8 cellular contexts compared by ENCODE assay signal in the genomic region with DNA sequence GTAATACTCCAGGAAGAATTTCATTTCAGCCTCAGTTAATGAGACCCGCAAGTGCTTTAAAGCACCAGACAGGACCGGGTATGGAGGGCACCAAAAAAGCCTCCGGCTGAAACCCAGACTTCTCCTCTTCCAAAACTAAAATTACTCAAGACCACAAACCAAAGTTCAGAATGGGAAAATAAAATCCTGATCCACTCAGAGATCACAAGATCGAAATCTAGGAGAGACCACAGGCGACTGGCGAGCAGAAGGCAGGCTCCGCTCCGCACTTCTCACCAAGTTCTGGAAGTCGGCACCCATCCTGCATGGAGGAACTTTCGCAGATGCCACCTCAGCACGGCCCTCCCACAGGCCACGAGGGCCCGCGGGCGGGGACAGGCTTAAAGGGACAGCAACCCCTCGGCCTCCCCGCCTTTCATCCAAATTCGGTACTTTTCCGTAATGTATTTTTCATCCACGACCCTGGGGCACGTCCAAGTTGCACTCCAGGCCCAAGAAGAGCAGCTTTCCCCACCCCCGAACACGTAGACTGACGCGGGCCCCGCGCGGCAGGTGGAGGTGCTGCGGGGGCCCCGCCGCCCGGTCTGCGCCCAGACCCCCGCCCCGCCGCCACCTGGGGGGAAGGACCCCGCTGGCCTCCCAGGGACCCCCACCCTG. TPM values are rescaled to one million over a fixed set of nuclear protein-coding genes. Genes with fewer than 3 reads are reported as not detected.
DNase-seq lines count a peak whose midpoint lies in the region; TF ChIP-seq lines count a peak whose summit lies in the region.

No MANE protein-coding gene starts in this region.

- H3K4me3 Mint-ChIP-seq in endothelial cell (ENCODE audit: unreplicated experiment) = peak overlapping the region; percentile 96

- no peaks in the 10 kb centered on the region for H3K9me3 Mint-ChIP-seq in endothelial cell (ENCODE audit: unreplicated experiment)

- TF ChIP-seq CTCF in endothelial cell (IDR thresholded peaks at IDR 0.05; ENCODE audit: unreplicated experiment) = no peak

- peaks cover 21% of the 10 kb centered on the region for H3K36me3 Mint-ChIP-seq in endothelial cell (ENCODE audit: low read depth, unreplicated experiment)

- H3K27ac Mint-ChIP-seq in endothelial cell (ENCODE audit: unreplicated experiment) = peak overlapping the region; percentile 68

- DNase-seq in GDM1 (lab: John Stamatoyannopoulos, UW) (peak; percentile 37), HCEC 1CT (peak; percentile 75), NOMO-1 (lab: John Stamatoyannopoulos, UW; ENCODE audit: unreplicated experiment in 2 of 2) (peak; percentile 68 to 72), endothelial cell (ENCODE audit: low spot score) (peak; percentile 53), mesenteric fat pad (ENCODE audit: low spot score) (peak; percentile 94), NCI-H524 treated with DMSO at 0.1 percent for 48 hours (lab: John Stamatoyannopoulos, UW) (no peak)
- DNase-seq in activated CD8-positive, alpha-beta memory T cell treated with anti-CD3 and anti-CD28 coated beads, Interleukin-2, amount 50 U/mL, for 4 hours = peak; percentile 65
- DNase-seq in stimulated activated CD8-positive, alpha-beta memory T cell treated with anti-CD3 and anti-CD28 coated beads, Interleukin-12 subunit alpha, Interleukin-12 subunit beta, amount 100 ng/mL, for 1 hour (ENCODE audit: low read depth) = peak; percentile 33

- H3K4me1 Mint-ChIP-seq in endothelial cell (ENCODE audit: unreplicated experiment) = peaks cover 17% of the 10 kb centered on the region

- peaks cover 5% of the 10 kb centered on the region for H3K27me3 Mint-ChIP-seq in endothelial cell (ENCODE audit: unreplicated experiment)

RNA-seq across cellular contexts. Expression of gene HDLBP, which starts 43.7 kb away (rescaled TPM):
- total RNA-seq in endothelial cell (ENCODE audit: unreplicated experiment) = 364 TPM
- total RNA-seq in mesenteric fat pad = 492 TPM

RNA-seq across cellular contexts. Expression of gene SEPTIN2, which starts 44.0 kb away (rescaled TPM):
- total RNA-seq in endothelial cell (ENCODE audit: unreplicated experiment) (487 TPM), mesenteric fat pad (403 TPM)
